In genomic region chr11:115214644-115215305, GRCh38 we compare ENCODE assay signal across 16 cellular contexts.
DNase-seq lines count a peak whose midpoint lies in the region; ATAC-seq and TF ChIP-seq lines count a peak whose summit lies in the region.
"Had no signal": no experiment of that assay in that cellular context is flagged by ENCODE, and none has a peak within 500 bp of the region (broad histone marks: within the 10 kb centered on the region; RNA-seq: fewer than 3 reads in every experiment).

No MANE protein-coding gene starts in this region.

- no peak overlapping the region for H3K27ac ChIP-seq in endodermal cell (ENCODE audit: low read depth, low read length)

- peaks cover 29% of the 10 kb centered on the region for H3K36me3 ChIP-seq in endodermal cell (ENCODE audit: control insufficient read depth, insufficient read depth, low read length)

- H3K27me3 Mint-ChIP-seq in natural killer cell (ENCODE audit: low read depth in 2 of 2) (no peaks in the 10 kb centered on the region), WTC11 (ENCODE audit: low read depth) (no peaks in the 10 kb centered on the region), endodermal cell (ENCODE audit: insufficient read depth) (no peaks in the 10 kb centered on the region)
- H3K27me3 Mint-ChIP-seq in natural killer cell treated with Interleukin-12 subunit alpha and Interleukin-12 subunit beta and Interleukin-15 and Interleukin-18, amount 100 ng/mL, for 72 hours = no peaks in the 10 kb centered on the region
- H3K27me3 Mint-ChIP-seq: CD4-positive, alpha-beta T cell; IgD-negative memory B cell had no signal

- H3K27ac Mint-ChIP-seq in natural killer cell (peak overlapping the region in 1 of 2 donors; percentile 65), WTC11 (peak overlapping the region; percentile 17), endodermal cell (no peak overlapping the region)
- no peak overlapping the region for H3K27ac Mint-ChIP-seq in natural killer cell treated with Interleukin-12 subunit alpha and Interleukin-12 subunit beta and Interleukin-15 and Interleukin-18, amount 100 ng/mL, for 72 hours
- H3K27ac Mint-ChIP-seq: CD4-positive, alpha-beta T cell; HFFc6; IgD-negative memory B cell had no signal

- ATAC-seq in natural killer cell (peak in 2 of 3 donors; percentile 44 to 64), WTC11 (no peak), HG03565 (IDR thresholded peaks at IDR 0.05; ENCODE audit: unreplicated experiment) (no peak)
- ATAC-seq in natural killer cell treated with Interleukin-12 subunit alpha and Interleukin-12 subunit beta and Interleukin-15 and Interleukin-18, amount 100 ng/mL, for 72 hours = no peak

- no peak overlapping the region for H3K9ac ChIP-seq in endodermal cell (ENCODE audit: extremely low read depth, low read length, poor library complexity, severe bottlenecking)

- DNase-seq in natural killer cell = no peak
- no peak for DNase-seq in natural killer cell treated with Interleukin-12 subunit alpha and Interleukin-12 subunit beta and Interleukin-15 and Interleukin-18, amount 100 ng/mL, for 72 hours (ENCODE audit: low spot score)
- no peak for DNase-seq in WTC11 (ENCODE audit: low spot score)
- no peak for DNase-seq in endodermal cell
- no peak for DNase-seq in cardiac septum (ENCODE audit: low spot score)
- DNase-seq in GF-D8 (lab: John Stamatoyannopoulos, UW) = no peak
- DNase-seq: C1 segment of cervical spinal cord; CD4-positive, alpha-beta T cell; COR-L47; DMS153; DMS79 treated with DMSO at 0.1 percent for 48 hours; GOT3; HCEC 1CT; HFFc6 had no signal

- H3K9me3 Mint-ChIP-seq in natural killer cell (no peaks in the 10 kb centered on the region), WTC11 (no peaks in the 10 kb centered on the region), endodermal cell (no peaks in the 10 kb centered on the region)
- H3K9me3 Mint-ChIP-seq in natural killer cell treated with Interleukin-12 subunit alpha and Interleukin-12 subunit beta and Interleukin-15 and Interleukin-18, amount 100 ng/mL, for 72 hours = no peaks in the 10 kb centered on the region
- H3K9me3 Mint-ChIP-seq: CD4-positive, alpha-beta T cell; IgD-negative memory B cell had no signal

- intact Hi-C loops in natural killer cell (cut with micrococcal nuclease) (no loop called here), cardiac septum (cut with DNase I) (no loop called here)

- no peaks in the 10 kb centered on the region for H3K27me3 ChIP-seq in endodermal cell (ENCODE audit: control insufficient read depth, insufficient read depth, low read length, poor library complexity, severe bottlenecking)

- H3K9me3 ChIP-seq in endodermal cell (ENCODE audit: control insufficient read depth, low read length) = no peaks in the 10 kb centered on the region

- H3K4me3 ChIP-seq in endodermal cell (ENCODE audit: low read length) = no peak overlapping the region

- H3K4me1 Mint-ChIP-seq in natural killer cell (peaks cover 0 to 6% of the 10 kb centered on the region in 2 donors), WTC11 (peaks cover 12% of the 10 kb centered on the region), endodermal cell (peaks cover 29% of the 10 kb centered on the region)
- peaks cover 2 to 33% of the 10 kb centered on the region in 2 donors for H3K4me1 Mint-ChIP-seq in natural killer cell treated with Interleukin-12 subunit alpha and Interleukin-12 subunit beta and Interleukin-15 and Interleukin-18, amount 100 ng/mL, for 72 hours (ENCODE audit: low read depth in 2 of 2)

- H3K36me3 Mint-ChIP-seq in natural killer cell (no peaks in the 10 kb centered on the region), WTC11 (no peaks in the 10 kb centered on the region; the same call in 1 of the 2 replicates), endodermal cell (ENCODE audit: low read depth) (peaks cover 22% of the 10 kb centered on the region)
- H3K36me3 Mint-ChIP-seq in natural killer cell treated with Interleukin-12 subunit alpha and Interleukin-12 subunit beta and Interleukin-15 and Interleukin-18, amount 100 ng/mL, for 72 hours = no peaks in the 10 kb centered on the region
- H3K36me3 Mint-ChIP-seq: IgD-negative memory B cell had no signal

- TF ChIP-seq CTCF in natural killer cell (IDR thresholded peaks at IDR 0.05) (no peak), WTC11 (IDR thresholded peaks at IDR 0.05) (no peak), endodermal cell (conservative IDR thresholded peaks at IDR 0.05) (peak; percentile 47)

- 94 to 98% methylated on average over 4 to 7 of the region's 7 CpGs for WGBS in endodermal cell (ENCODE audit: insufficient coverage in 1 of 2, insufficient read length in 1 of 2), 2 experiments

- H3K4me3 Mint-ChIP-seq in natural killer cell = no peak overlapping the region
- no peak overlapping the region for H3K4me3 Mint-ChIP-seq in natural killer cell treated with Interleukin-12 subunit alpha and Interleukin-12 subunit beta and Interleukin-15 and Interleukin-18, amount 100 ng/mL, for 72 hours
- H3K4me3 Mint-ChIP-seq in WTC11 = no peak overlapping the region
- H3K4me3 Mint-ChIP-seq in endodermal cell = no peak overlapping the region
- H3K4me3 Mint-ChIP-seq: CD4-positive, alpha-beta T cell; HFFc6 had no signal

- POLR2A ChIA-PET in WTC11 (lab: Charles Lee) = interaction anchor here (0.6 kb wide), 1 partner anchor 287 kb away, joined by 6 read pairs; no protein-coding TSS in a partner anchor

- CTCF ChIA-PET in WTC11 (lab: Charles Lee) = interaction anchor here (0.6 to 1.3 kb wide), 5 partner anchors 11 to 23 kb away, joined by 3 to 4 read pairs (median 3); no protein-coding TSS in a partner anchor

- H3K4me1 ChIP-seq in endodermal cell (ENCODE audit: control insufficient read depth, insufficient read depth, low read length) = no peaks in the 10 kb centered on the region

TF ChIP-seq in WTC11, 78 proteins besides CTCF, POLR2A, EP300 and RAD21 (continues in another document):
- TF ChIP-seq ATF1 (CRISPR knock-in tag; IDR thresholded peaks at IDR 0.05) (no peak), FOXJ3 (CRISPR knock-in tag; IDR thresholded peaks at IDR 0.05; ENCODE audit: borderline replicate concordance) (no peak), ZNF396 (CRISPR knock-in tag; IDR thresholded peaks at IDR 0.05; ENCODE audit: borderline replicate concordance) (no peak), GABPB1 (CRISPR knock-in tag; IDR thresholded peaks at IDR 0.05) (no peak), RELA (CRISPR knock-in tag; IDR thresholded peaks at IDR 0.05; ENCODE audit: borderline replicate concordance) (no peak), ZNF263 (CRISPR knock-in tag; IDR thresholded peaks at IDR 0.05; ENCODE audit: low read depth) (no peak), CBFB (CRISPR knock-in tag; IDR thresholded peaks at IDR 0.05; ENCODE audit: low read depth) (no peak), STAT6 (CRISPR knock-in tag; conservative IDR thresholded peaks at IDR 0.05; ENCODE audit: low read depth) (no peak), CDX4 (CRISPR knock-in tag; IDR thresholded peaks at IDR 0.05; ENCODE audit: borderline replicate concordance) (no peak), ZSCAN18 (CRISPR knock-in tag; IDR thresholded peaks at IDR 0.05) (no peak), NR2C2 (CRISPR knock-in tag; IDR thresholded peaks at IDR 0.05) (no peak), SP1 (CRISPR knock-in tag; conservative IDR thresholded peaks at IDR 0.05) (no peak), NFYB (CRISPR knock-in tag; conservative IDR thresholded peaks at IDR 0.05; ENCODE audit: low read depth) (no peak), RORB (CRISPR knock-in tag; IDR thresholded peaks at IDR 0.05) (no peak), ESRRA (CRISPR knock-in tag; IDR thresholded peaks at IDR 0.05; ENCODE audit: borderline replicate concordance) (no peak), FOXP1 (CRISPR knock-in tag; IDR thresholded peaks at IDR 0.05; ENCODE audit: borderline replicate concordance) (no peak)

Comparison
In these comparisons a context has a peak if more than half of its experiments do, and no peak if none do; other contexts are left out.
1. ATAC-seq: peak in natural killer cell (2 of 3); none in natural killer cell treated with Interleukin-12 subunit alpha and Interleukin-12 subunit beta and Interleukin-15 and Interleukin-18, amount 100 ng/mL, for 72 hours (0 of 2), WTC11 (single experiment) and HG03565 (single experiment).